8 cellular contexts compared by ENCODE assay signal in genomic region chr1:31422505-31423319, GRCh38. TPM values are rescaled to one million over a fixed set of nuclear protein-coding genes. Genes with fewer than 3 reads are reported as not detected.
DNase-seq lines count a peak whose midpoint lies in the region; ATAC-seq and TF ChIP-seq lines count a peak whose summit lies in the region.

No MANE protein-coding gene starts in this region.

- H3K79me2 ChIP-seq in PC-9 (ENCODE audit: low read depth) (peaks cover 17% of the 10 kb centered on the region; the same call in 1 of the 2 replicates), fibroblast of lung (ENCODE audit: control insufficient read depth, insufficient read depth, low read length) (peaks cover 43% of the 10 kb centered on the region), neural cell (replicated peaks; ENCODE audit: insufficient read depth, low read length) (peaks cover 3% of the 10 kb centered on the region)

- H3K4me3 ChIP-seq in PC-9 (no peak overlapping the region), fibroblast of lung (replicated peaks in 1 of 4; ENCODE audit: control extremely low read depth in 1 of 4, insufficient read depth in 1 of 4, low read depth in 3 of 4, low read length in 4 of 4) (no peak overlapping the region), neural cell (ENCODE audit: low read length) (no peak overlapping the region)

- H3K36me3 ChIP-seq in PC-9 (ENCODE audit: low read depth) (no peaks in the 10 kb centered on the region), fibroblast of lung (ENCODE audit: control insufficient read depth, insufficient read depth, low read length) (peaks cover 33% of the 10 kb centered on the region), neural cell (ENCODE audit: insufficient read depth, low read length) (no peaks in the 10 kb centered on the region)

- H3K4me1 ChIP-seq in PC-9 (replicated peaks; ENCODE audit: insufficient read depth) (peaks cover 27% of the 10 kb centered on the region), fibroblast of lung (ENCODE audit: control insufficient read depth, extremely low read depth, insufficient read depth, low read length) (peaks cover 12% of the 10 kb centered on the region)

- peak; percentile 96 for TF ChIP-seq RAD21 in neural cell (conservative IDR thresholded peaks at IDR 0.05)

- no peak for TF ChIP-seq EP300 in neural cell (conservative IDR thresholded peaks at IDR 0.05; ENCODE audit: poor library complexity, severe bottlenecking)

- peak; percentile 79 for ATAC-seq in stimulated activated naive CD8-positive, alpha-beta T cell treated with anti-CD3 and anti-CD28 coated beads, Interleukin-15, Interleukin-2, amounts not matched to agents 100 U/mL and 50 U/mL, for 24 hours
- no peak for ATAC-seq in GM21447 (IDR thresholded peaks at IDR 0.05; ENCODE audit: unreplicated experiment)

- H2AFZ ChIP-seq in PC-9 (no peak overlapping the region), fibroblast of lung (ENCODE audit: low read length) (no peak overlapping the region), neural cell (ENCODE audit: low read depth, low read length) (no peak overlapping the region)

- H3K36me3 Mint-ChIP-seq in activated T-cell treated with anti-CD3 and anti-CD28 coated beads, Interleukin-2, amount 50 U/mL, for 24 hours (ENCODE audit: low read depth), result no peaks in the 10 kb centered on the region

- intact Hi-C loops in PC-9 (cut with micrococcal nuclease; ENCODE audit: unreplicated experiment), result loop anchor here (1.0 to 10.0 kb wide), 5 partner anchors 28 to 640 kb away; partner anchors contain the start of genes SNRNP40 and ZCCHC17

- peak overlapping the region; percentile 63 for H3K4me2 ChIP-seq in PC-9
- no peak overlapping the region for H3K4me2 ChIP-seq in fibroblast of lung (ENCODE audit: extremely low read depth, insufficient read depth, low read length)
- no peak overlapping the region for H3K4me2 ChIP-seq in neural cell (ENCODE audit: low read length)

- H3K4me1 Mint-ChIP-seq in activated T-cell treated with anti-CD3 and anti-CD28 coated beads, Interleukin-2, amount 50 U/mL, for 24 hours (ENCODE audit: low read depth), result peaks cover 1% of the 10 kb centered on the region

- peaks cover 42% of the 10 kb centered on the region for H3K27me3 Mint-ChIP-seq in activated T-cell treated with anti-CD3 and anti-CD28 coated beads, Interleukin-2, amount 50 U/mL, for 24 hours

- no peaks in the 10 kb centered on the region; the same call in 1 of the 2 replicates for H4K20me1 ChIP-seq in PC-9 (ENCODE audit: insufficient read depth)
- H4K20me1 ChIP-seq in fibroblast of lung (ENCODE audit: control insufficient read depth, extremely low read depth, insufficient read depth, low read length), result no peaks in the 10 kb centered on the region
- H4K20me1 ChIP-seq in neural cell (ENCODE audit: insufficient read depth), result no peaks in the 10 kb centered on the region

- peaks cover 29% of the 10 kb centered on the region for H3F3A ChIP-seq in PC-9 (ENCODE audit: insufficient read depth, low read depth)
- no peaks in the 10 kb centered on the region for H3F3A ChIP-seq in neural cell (ENCODE audit: insufficient read depth, low read length, poor library complexity, severe bottlenecking)

- H3K9me3 ChIP-seq in PC-9 (ENCODE audit: insufficient read depth, low read depth), result no peaks in the 10 kb centered on the region
- no peaks in the 10 kb centered on the region for H3K9me3 ChIP-seq in fibroblast of lung (ENCODE audit: control insufficient read depth, insufficient read depth, low read depth, low read length)
- no peaks in the 10 kb centered on the region for H3K9me3 ChIP-seq in neural cell (ENCODE audit: low read length)

- CTCF ChIA-PET in PC-9 (lab: Charles Lee), result interaction anchor here (1.0 to 2.0 kb wide), 4 partner anchors 26 to 237 kb away, joined by 3 to 12 read pairs (median 4); no protein-coding TSS in a partner anchor

- DNase-seq in DMS79 (lab: John Stamatoyannopoulos, UW) (peak; percentile 58), HPDE6-E6E7 (ENCODE audit: extremely low spot score) (peak; percentile 98), PC-9 (peak; percentile 81 to 82), fibroblast of lung (ENCODE audit: low read depth in 2 of 2) (peak; percentile 74 to 91)
- DNase-seq in activated T-cell treated with anti-CD3 and anti-CD28 coated beads, Interleukin-2, amount 50 U/mL, for 24 hours, result peak; percentile 84
- peak; percentile 77 for DNase-seq in stimulated activated naive CD8-positive, alpha-beta T cell treated with anti-CD3 and anti-CD28 coated beads, Interleukin-15, Interleukin-2, amounts not matched to agents 100 U/mL and 50 U/mL, for 24 hours

- no peak overlapping the region for H3K4me3 Mint-ChIP-seq in activated T-cell treated with anti-CD3 and anti-CD28 coated beads, Interleukin-2, amount 50 U/mL, for 24 hours

- POLR2A ChIA-PET in PC-9 (lab: Charles Lee; ENCODE audit: unreplicated experiment), result no interaction called here

- H3K9ac ChIP-seq in fibroblast of lung (ENCODE audit: insufficient read depth, low read length) (no peak overlapping the region), neural cell (ENCODE audit: low read length) (no peak overlapping the region)

- H3K27me3 ChIP-seq in PC-9 (ENCODE audit: insufficient read depth, low read depth) (no peaks in the 10 kb centered on the region), fibroblast of lung (ENCODE audit: control insufficient read depth, insufficient read depth, low read length) (no peaks in the 10 kb centered on the region), neural cell (ENCODE audit: insufficient read depth, low read depth, low read length) (no peaks in the 10 kb centered on the region)

- H3K9me2 ChIP-seq in PC-9 (ENCODE audit: insufficient read depth) (no peaks in the 10 kb centered on the region), neural cell (ENCODE audit: insufficient read depth, low read length) (no peaks in the 10 kb centered on the region)

- no peak overlapping the region for H3K27ac Mint-ChIP-seq in activated T-cell treated with anti-CD3 and anti-CD28 coated beads, Interleukin-2, amount 50 U/mL, for 24 hours

- BruUV-seq in PC-9 (replicated peaks; lab: Mats Ljungman, UMichigan), result no TSS peak

- H3K9me3 Mint-ChIP-seq in activated T-cell treated with anti-CD3 and anti-CD28 coated beads, Interleukin-2, amount 50 U/mL, for 24 hours, result no peaks in the 10 kb centered on the region

- TF ChIP-seq CTCF in PC-9 (conservative IDR thresholded peaks at IDR 0.05) (peak; percentile 86), fibroblast of lung (conservative IDR thresholded peaks at IDR 0.05 in 1 of 2, IDR thresholded peaks at IDR 0.05 in 1 of 2; ENCODE audit: low read depth in 1 of 2, low read length in 2 of 2) (peak; percentile 98 to 99), neural cell (IDR thresholded peaks at IDR 0.05; ENCODE audit: poor library complexity, severe bottlenecking) (peak; percentile 96)

- H3K27ac ChIP-seq in PC-9 (peak overlapping the region; percentile 82), fibroblast of lung (ENCODE audit: insufficient read depth, low read length) (peak overlapping the region; percentile 60), neural cell (ENCODE audit: low read length) (no peak overlapping the region)

TF ChIP-seq in neural cell, 6 proteins besides CTCF, POLR2A, EP300 and RAD21:
- peak; percentile 96 for TF ChIP-seq SMC3 (conservative IDR thresholded peaks at IDR 0.05; ENCODE audit: poor library complexity)
- no peak for TF ChIP-seq EZH2 (IDR thresholded peaks at IDR 0.05; ENCODE audit: borderline replicate concordance, insufficient read depth, low read length, poor library complexity, severe bottlenecking)
TF ChIP-seq in neural cell: peak in this region for 1.

RNA-seq across cellular contexts. Expression of gene SERINC2, which starts 9.7 kb away (rescaled TPM):
- 36.0 and 44.0 TPM in 2 replicates for total RNA-seq in PC-9 (2021)
- 6.7 and 28.4 TPM in 2 replicates for total RNA-seq in fibroblast of lung
- polyA plus RNA-seq in fibroblast of lung, result 104 and 229 TPM in 2 replicates
- polyA plus RNA-seq in fibroblast of lung (2012), result 156 and 349 TPM in 2 replicates
- polyA minus RNA-seq in fibroblast of lung (ENCODE audit: low replicate concordance), result 329 and 427 TPM in 2 replicates
- polyA plus RNA-seq in neural cell, result 8.6 and 16.4 TPM in 2 replicates
- 8.5 and 9.7 TPM in 2 replicates for polyA minus RNA-seq in neural cell

RNA-seq across cellular contexts. Expression of gene FABP3, which starts 49.8 kb away (rescaled TPM):
- total RNA-seq in PC-9 (2021) (not detected in 2 replicates), fibroblast of lung (116 and 554 TPM in 2 replicates)
- polyA plus RNA-seq in fibroblast of lung (275 and 664 TPM in 2 replicates), neural cell (5.8 and 7.1 TPM in 2 replicates)
- 179 and 377 TPM in 2 replicates for polyA plus RNA-seq in fibroblast of lung (2012)
- polyA minus RNA-seq in fibroblast of lung (ENCODE audit: low replicate concordance) (81.9 and 185 TPM in 2 replicates), neural cell (2.7 TPM in 2 replicates)

Comparison
In these comparisons a context has a peak if more than half of its experiments do, and no peak if none do; other contexts are left out.
1. RNA of gene FABP3, which starts 49.8 kb away (total RNA-seq): 116 to 554 TPM in fibroblast of lung; not detected in PC-9; every median in the first group is over 10 times any median in the second.
2. Peak in every context shown above with its lines, with median percentiles within 50 percentile points of each other: DNase-seq and CTCF ChIP-seq.